In the genomic region with DNA sequence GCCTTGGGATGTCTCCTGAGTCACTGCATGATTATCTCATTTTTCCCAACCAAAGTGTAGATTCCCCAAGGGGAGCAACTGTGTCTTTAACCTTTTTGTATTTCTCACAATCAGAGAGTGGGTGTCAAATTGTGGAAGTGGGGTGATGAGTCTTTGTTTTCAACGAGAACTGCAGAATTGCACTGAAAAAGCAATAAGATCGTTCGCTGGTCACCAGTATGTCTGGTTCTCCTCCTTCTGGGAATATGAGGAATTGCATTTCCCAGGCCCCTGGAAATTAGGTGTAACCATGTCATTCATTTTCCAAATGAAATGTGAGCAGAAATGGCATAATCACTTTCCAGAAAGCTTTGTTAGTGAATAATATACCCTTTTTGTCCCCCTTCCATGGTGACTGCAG, we compare ENCODE assay signal across 1 cellular context.
TF ChIP-seq lines count a peak whose summit lies in the region.

No MANE protein-coding gene starts in this region.

TF ChIP-seq in HepG2, 621 proteins besides CTCF, POLR2A, EP300 and RAD21 (continued from another document):
- TF ChIP-seq, protein P1, sequence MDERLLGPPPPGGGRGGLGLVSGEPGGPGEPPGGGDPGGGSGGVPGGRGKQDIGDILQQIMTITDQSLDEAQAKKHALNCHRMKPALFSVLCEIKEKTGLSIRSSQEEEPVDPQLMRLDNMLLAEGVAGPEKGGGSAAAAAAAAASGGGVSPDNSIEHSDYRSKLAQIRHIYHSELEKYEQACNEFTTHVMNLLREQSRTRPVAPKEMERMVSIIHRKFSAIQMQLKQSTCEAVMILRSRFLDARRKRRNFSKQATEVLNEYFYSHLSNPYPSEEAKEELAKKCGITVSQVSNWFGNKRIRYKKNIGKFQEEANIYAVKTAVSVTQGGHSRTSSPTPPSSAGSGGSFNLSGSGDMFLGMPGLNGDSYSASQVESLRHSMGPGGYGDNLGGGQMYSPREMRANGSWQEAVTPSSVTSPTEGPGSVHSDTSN (CRISPR knock-in tag; IDR thresholded peaks at IDR 0.05) = no peak
- no peak for TF ChIP-seq DNMT3B (CRISPR knock-in tag; conservative IDR thresholded peaks at IDR 0.05)
- TF ChIP-seq MATR3 (CRISPR knock-in tag; IDR thresholded peaks at IDR 0.05) = no peak
- TF ChIP-seq ZNF431 (CRISPR knock-in tag; IDR thresholded peaks at IDR 0.05; ENCODE audit: borderline replicate concordance, low read depth) = no peak
- no peak for TF ChIP-seq ZFP36 (IDR thresholded peaks at IDR 0.05; ENCODE audit: borderline replicate concordance, low read depth, low read length, partially characterized antibody)
- TF ChIP-seq NCOR1 (IDR thresholded peaks at IDR 0.05; ENCODE audit: borderline replicate concordance, low read length) = no peak
- TF ChIP-seq ZFX (CRISPR knock-in tag; IDR thresholded peaks at IDR 0.05; ENCODE audit: low read depth) = no peak
- no peak for TF ChIP-seq ZNF225 (CRISPR knock-in tag; IDR thresholded peaks at IDR 0.05)
- no peak for TF ChIP-seq E2F1 (CRISPR knock-in tag; IDR thresholded peaks at IDR 0.05)
- no peak for TF ChIP-seq SKIL (CRISPR knock-in tag; IDR thresholded peaks at IDR 0.05; ENCODE audit: borderline replicate concordance)
- TF ChIP-seq STAG1 (CRISPR knock-in tag; IDR thresholded peaks at IDR 0.05) = peak; percentile 31; the same call in 1 of the 2 replicates
- no peak for TF ChIP-seq ZFP36L2 (CRISPR knock-in tag; IDR thresholded peaks at IDR 0.05)
- no peak for TF ChIP-seq CC2D1A (CRISPR knock-in tag; IDR thresholded peaks at IDR 0.05)
- no peak for TF ChIP-seq WIZ (CRISPR knock-in tag; IDR thresholded peaks at IDR 0.05)
